8 cellular contexts compared by ENCODE assay signal in genomic region chr9:137053944-137054931, GRCh38. TPM values are rescaled to one million over a fixed set of nuclear protein-coding genes. Genes with fewer than 3 reads are reported as not detected.
DNase-seq lines count a peak whose midpoint lies in the region; ATAC-seq, FAIRE-seq and TF ChIP-seq lines count a peak whose summit lies in the region.

Gene ENTPD2 (minus strand): TSS chr9:137054061. CDS start chr9:137053997, 64 bp downstream.

- H3F3A ChIP-seq in GM23248 (ENCODE audit: insufficient read depth): 0 out of 2 replicates have a peak, but pooled peaks cover 5% of the 10 kb centered on the region

- no TSS peak for BruUV-seq in GM12878 (replicated peaks; lab: Mats Ljungman, UMichigan)

- H3K4me2 ChIP-seq in GM12878 (ENCODE audit: control insufficient read depth, insufficient read depth): peak within 1 kb of the TSS; percentile 13; the same call in 1 of the 2 replicates
- no peak within 1 kb of the TSS for H3K4me2 ChIP-seq in GM23248 (ENCODE audit: unreplicated experiment)

- H3K4me1 Mint-ChIP-seq in CD8-positive, alpha-beta T cell (ENCODE audit: low read depth): no peaks in the 10 kb centered on the region
- H3K4me1 Mint-ChIP-seq in memory B cell: peaks cover 3% of the 10 kb centered on the region

- SMC1A ChIA-PET in GM12878 (lab: Charles Lee; ENCODE audit: uncharacterized antibody, unreplicated experiment): no interaction called here

- peak within 1 kb of the TSS; percentile 37 for H3K4me3 Mint-ChIP-seq in CD8-positive, alpha-beta T cell
- H3K4me3 Mint-ChIP-seq in memory B cell: peak within 1 kb of the TSS; percentile 29

- CTCF ChIA-PET in CD8-positive, alpha-beta T cell (lab: Charles Lee): interaction anchor here (1.2 to 2.2 kb wide), 4 partner anchors 10 to 25 kb away, joined by 3 to 9 read pairs (median 4); partner anchors contain the start of gene SAPCD2
- CTCF ChIA-PET in GM12878 (lab: Yijun Ruan, JAX): no interaction called here

- 52% methylated on average over 40 of the region's 90 CpGs for WGBS in GM12878 (ENCODE audit: insufficient coverage, insufficient replicate concordance, low lambda C conversion rate, missing lambda C conversion rate)
- WGBS in GM23248 (ENCODE audit: low coverage in 1 of 2, low lambda C conversion rate in 2 of 2, missing lambda C conversion rate in 2 of 2), 2 experiments: 40 to 70% methylated on average over 31 to 62 of the region's 90 CpGs

- peak; percentile 68 for ATAC-seq in CD8-positive, alpha-beta T cell
- peak; percentile 45; the same call in 2 of the 3 replicates for ATAC-seq in GM12878
- ATAC-seq in memory B cell (ENCODE audit: low read depth): peak; percentile 60

- no peak for TF ChIP-seq CTCF in CD8-positive, alpha-beta T cell (IDR thresholded peaks at IDR 0.05)
- no peak for TF ChIP-seq CTCF in GM12878 (IDR thresholded peaks at IDR 0.05 in 2 of 3, conservative IDR thresholded peaks at IDR 0.05 in 1 of 3; ENCODE audit: control insufficient read depth in 2 of 3, extremely low read depth in 1 of 3, insufficient read depth in 1 of 3, low read depth in 3 of 3, low read length in 3 of 3)

- intact Hi-C loops in CD8-positive, alpha-beta T cell (cut with DNase I, micrococcal nuclease): no loop called here
- intact Hi-C loops in GM12878 (cut with micrococcal nuclease; ENCODE audit: unreplicated experiment): no loop called here

- peaks cover 17% of the 10 kb centered on the region for H3K27me3 Mint-ChIP-seq in CD8-positive, alpha-beta T cell (ENCODE audit: low read depth)
- H3K27me3 Mint-ChIP-seq in memory B cell: peaks cover 7% of the 10 kb centered on the region

- H3K9ac ChIP-seq in GM12878 (ENCODE audit: control insufficient read depth, insufficient read depth, low read length) (no peak within 1 kb of the TSS), GM23248 (no peak within 1 kb of the TSS)

- RAD21 ChIA-PET in GM12878 (lab: Charles Lee; ENCODE audit: unreplicated experiment): no interaction called here

- H3K79me2 ChIP-seq in GM12878 (ENCODE audit: control insufficient read depth, insufficient read depth, low read length) (no peaks in the 10 kb centered on the region), GM23248 (ENCODE audit: insufficient read depth) (no peaks in the 10 kb centered on the region)

- no peak within 1 kb of the TSS for H3K27ac Mint-ChIP-seq in CD8-positive, alpha-beta T cell
- H3K27ac Mint-ChIP-seq in memory B cell: no peak within 1 kb of the TSS

- peaks cover 31% of the 10 kb centered on the region for H3K27me3 ChIP-seq in CD8-positive, alpha-beta T cell (ENCODE audit: insufficient read depth, low read length)
- peaks cover 10 to 16% of the 10 kb centered on the region in 2 experiments; a peak in 3 of 4 replicates for H3K27me3 ChIP-seq in GM12878 (replicated peaks in 1 of 2; ENCODE audit: control insufficient read depth in 2 of 2, insufficient read depth in 2 of 2, low read length in 1 of 2)
- H3K27me3 ChIP-seq in GM23248 (replicated peaks; ENCODE audit: insufficient read depth): peaks cover 19% of the 10 kb centered on the region

- no peaks in the 10 kb centered on the region for H3K9me3 Mint-ChIP-seq in CD8-positive, alpha-beta T cell
- no peaks in the 10 kb centered on the region for H3K9me3 Mint-ChIP-seq in memory B cell

- POLR2A ChIA-PET in CD8-positive, alpha-beta T cell (lab: Charles Lee): interaction anchor here (0.5 kb wide), 1 partner anchor 169 kb away, joined by 3 read pairs; no protein-coding TSS in a partner anchor
- POLR2A ChIA-PET in GM12878 (lab: Charles Lee): no interaction called here

- H3K36me3 ChIP-seq in CD8-positive, alpha-beta T cell (ENCODE audit: insufficient read depth, low read length): no peaks in the 10 kb centered on the region
- no peaks in the 10 kb centered on the region for H3K36me3 ChIP-seq in GM12878 (ENCODE audit: control insufficient read depth in 2 of 2, insufficient read depth in 2 of 2, low read length in 1 of 2)
- no peaks in the 10 kb centered on the region for H3K36me3 ChIP-seq in GM23248 (ENCODE audit: low read depth)

- TF ChIP-seq POLR2A in GM12878 (IDR thresholded peaks at IDR 0.05; ENCODE audit: low read depth, low read length): no peak

- H3K27ac ChIP-seq in CD8-positive, alpha-beta T cell (ENCODE audit: low read depth, low read length): no peak within 1 kb of the TSS
- H3K27ac ChIP-seq in GM12878 (ENCODE audit: control insufficient read depth, insufficient read depth) (no peak within 1 kb of the TSS), GM23248 (no peak within 1 kb of the TSS)

- H3K9me2 ChIP-seq in GM23248 (ENCODE audit: insufficient read depth): no peaks in the 10 kb centered on the region

- TF ChIP-seq RAD21 in GM12878 (IDR thresholded peaks at IDR 0.05; ENCODE audit: insufficient read depth, low read depth, low read length): no peak

- no peak for TF ChIP-seq EP300 in GM12878 (IDR thresholded peaks at IDR 0.05; ENCODE audit: borderline replicate concordance in 1 of 2, control insufficient read depth in 1 of 2, low read depth in 2 of 2, low read length in 2 of 2)

- peaks cover 12% of the 10 kb centered on the region for H3K4me1 ChIP-seq in CD8-positive, alpha-beta T cell (ENCODE audit: insufficient read depth, low read length)
- H3K4me1 ChIP-seq in GM12878 (ENCODE audit: control insufficient read depth, insufficient read depth, low read length) (no peaks in the 10 kb centered on the region), GM23248 (ENCODE audit: insufficient read depth) (peaks cover 4% of the 10 kb centered on the region; the same call in 1 of the 2 replicates)

- in situ Hi-C loops in GM12878 (cut with MboI): no loop called here
- in situ Hi-C loops in GM23248 (cut with MboI): no loop called here

- H2AFZ ChIP-seq in GM12878 (ENCODE audit: control insufficient read depth, low read depth, low read length): no peak within 1 kb of the TSS
- H2AFZ ChIP-seq in GM23248: no peak within 1 kb of the TSS

- FAIRE-seq in GM12878 (lab: Jason Lieb, UNC): no peak

- DNase-seq in CD8-positive, alpha-beta T cell: peak in 4 of 7 experiments; percentile 22 to 53 (median 30)
- DNase-seq in NCI-H2107 treated with DMSO at 0.1 percent for 48 hours (lab: John Stamatoyannopoulos, UW; ENCODE audit: unreplicated experiment) (peak; percentile 28), GM12878 (ENCODE audit: low read depth, low spot score) (no peak), memory B cell (ENCODE audit: low spot score in 2 of 2) (no peak), GM23248 (no peak), ureter (ENCODE audit: low spot score) (no peak), NCI-H1092 treated with DMSO at 0.1 percent for 48 hours (lab: John Stamatoyannopoulos, UW) (no peak)
- DNase-seq in activated CD4-positive, CD25-positive, alpha-beta regulatory T cell (lab: John Stamatoyannopoulos, UW): no peak

- H4K20me1 ChIP-seq in GM12878 (ENCODE audit: control insufficient read depth, insufficient read depth) (no peaks in the 10 kb centered on the region), GM23248 (ENCODE audit: insufficient read depth) (no peaks in the 10 kb centered on the region)

- no peaks in the 10 kb centered on the region for H3K36me3 Mint-ChIP-seq in CD8-positive, alpha-beta T cell
- H3K36me3 Mint-ChIP-seq in memory B cell: no peaks in the 10 kb centered on the region

- H3K4me3 ChIP-seq in CD8-positive, alpha-beta T cell (ENCODE audit: low read depth, low read length): no peak within 1 kb of the TSS
- H3K4me3 ChIP-seq in GM12878 (no peak within 1 kb of the TSS), GM23248 (no peak within 1 kb of the TSS)

- no peaks in the 10 kb centered on the region for H3K9me3 ChIP-seq in CD8-positive, alpha-beta T cell (ENCODE audit: low read length)
- H3K9me3 ChIP-seq in GM12878 (replicated peaks; ENCODE audit: control insufficient read depth, insufficient read depth, low read length) (no peaks in the 10 kb centered on the region), GM23248 (ENCODE audit: low read depth) (no peaks in the 10 kb centered on the region)

TF ChIP-seq in GM12878, 131 proteins besides CTCF, POLR2A, EP300 and RAD21:
- TF ChIP-seq MEF2B (IDR thresholded peaks at IDR 0.05; ENCODE audit: partially characterized antibody, poor library complexity, severe bottlenecking) (no peak), BHLHE40 (IDR thresholded peaks at IDR 0.05; ENCODE audit: borderline replicate concordance in 1 of 2, low read depth in 2 of 2, low read length in 1 of 2) (peak in 1 of 2 experiments; percentile 9; a peak in 1 of 4 replicates)

RNA-seq across cellular contexts. Expression of gene ENTPD2, which starts in this region (rescaled TPM):
- not detected for total RNA-seq in CD8-positive, alpha-beta T cell
- 2.4 and 2.8 TPM in 2 replicates for total RNA-seq in GM12878 (2013; cell fraction: nucleolus; rRNA removed)
- total RNA-seq in GM12878 (2014; rRNA removed) (0.05 and 0.40 TPM in 2 replicates), GM12878 (2014; rRNA removed; fragmentation: Illumina TruSeq; extraction: Trizol) (not detected in 2 replicates), GM12878 (2021) (1.4 and 2.0 TPM in 2 replicates), ureter (1.3 TPM)
- 0.47 TPM for polyA plus RNA-seq in GM12878 (2011; ENCODE audit: low read depth)
- polyA plus RNA-seq in GM12878 (2011; rRNA removed) (0.19 TPM in 1 of 2 replicates, not detected in the other), GM12878 (2014; fragmentation: Illumina TruSeq; extraction: Trizol) (0.18 TPM in 1 of 2 replicates, not detected in the other), GM12878 (2014; fragmentation: Nextera tagmentation; extraction: Ambion mirVana) (under 1 TPM in 1 of 2 experiments, not detected in 1; 0.15 TPM), GM12878 (2014; rRNA removed) (0.91 and 1.2 TPM in 2 replicates), GM12878 (2016; fragmentation: Nextera tagmentation; extraction: Ambion mirVana) (1 to 10 TPM; 1.5 to 1.8 TPM), GM23248 (2016; fragmentation: Nextera tagmentation; extraction: Ambion mirVana) (not detected in 2 replicates)
- polyA plus RNA-seq in GM12878 (2011; cell fraction: cytosol; rRNA removed): 0.22 and 0.43 TPM in 2 replicates
- 2.8 and 3.3 TPM in 2 replicates for polyA plus RNA-seq in GM12878 (2011; cell fraction: nucleus; rRNA removed)
- 1.8 and 4.3 TPM in 2 replicates for polyA plus RNA-seq in GM12878 (2012)
- polyA minus RNA-seq in GM12878 (2011; rRNA and poly(A)+ RNA removed): not detected in 2 replicates
- not detected in 2 replicates for polyA minus RNA-seq in GM12878 (2011; cell fraction: cytosol; rRNA and poly(A)+ RNA removed)
- 0.36 TPM in 1 of 2 replicates, not detected in the other for polyA minus RNA-seq in GM12878 (2011; cell fraction: nucleus; rRNA and poly(A)+ RNA removed)
- not detected in 2 replicates for total RNA-seq in GM23248 (2014; rRNA removed; shearing (Covaris generic))

Comparison
In these comparisons a context has a peak if more than half of its experiments do, and no peak if none do; other contexts are left out.
1. Peak in DNase-seq and ATAC-seq in CD8-positive, alpha-beta T cell; RNA of the gene not detected or under 1 TPM.